10 cellular contexts compared by ENCODE assay signal in genomic region chr6:27297857-27298730, GRCh38. TPM values are rescaled to one million over a fixed set of nuclear protein-coding genes. Genes with fewer than 3 reads are reported as not detected.
DNase-seq lines count a peak whose midpoint lies in the region; ATAC-seq and TF ChIP-seq lines count a peak whose summit lies in the region.
"Had no signal": no experiment of that assay in that cellular context is flagged by ENCODE, and none has a peak within 500 bp of the region (broad histone marks: within the 10 kb centered on the region; RNA-seq: fewer than 3 reads in every experiment).

No MANE protein-coding gene starts in this region.

- H4K20me1 ChIP-seq in GM23248 (ENCODE audit: insufficient read depth), result no peaks in the 10 kb centered on the region

- H3K4me2 ChIP-seq in GM23248 (ENCODE audit: unreplicated experiment), result peak overlapping the region; percentile 95

- no peak overlapping the region for H2AFZ ChIP-seq in GM23248

- ATAC-seq in HG03097 (IDR thresholded peaks at IDR 0.05; ENCODE audit: low FRiP score, unreplicated experiment), result no peak

- TF ChIP-seq CTCF in fibroblast of pulmonary artery (IDR thresholded peaks at IDR 0.05; ENCODE audit: low read length, missing control alignments) (no peak), GM13976 (IDR thresholded peaks at IDR 0.05; ENCODE audit: borderline replicate concordance, control extremely low read depth, extremely low read depth, insufficient read depth, missing control alignments) (no peak)

- DNase-seq in ACHN, result peak; percentile 62
- DNase-seq in GM23248, result peak; percentile 26
- DNase-seq in RPMI8226, result peak; percentile 84
- DNase-seq in fibroblast of pulmonary artery (ENCODE audit: low read depth), result peak; percentile 55
- DNase-seq in SIG-M5 treated with dmso at 0.1 percent for 504 hours (lab: John Stamatoyannopoulos, UW; ENCODE audit: unreplicated experiment), result no peak
- no peak for DNase-seq in GM13976 (ENCODE audit: low spot score)
- DNase-seq in stimulated activated naive CD4-positive, alpha-beta T cell treated with Interleukin-2 at 50 U/mL for 16 hours (lab: John Stamatoyannopoulos, UW), result no peak
- DNase-seq: T-helper 9 cell had no signal

- H3F3A ChIP-seq in GM23248 (ENCODE audit: insufficient read depth), result peaks cover 9% of the 10 kb centered on the region; the same call in 1 of the 2 replicates

- in situ Hi-C loops in ACHN (cut with HindIII; ENCODE audit: low pct_ligation_motif_present, low pct_unique_long_range_greater_than_20kb, low sequenced_read_pairs) (no loop called here), GM23248 (cut with MboI) (no loop called here), GM13976 (cut with MboI; ENCODE audit: low sequenced_read_pairs, unreplicated experiment) (no loop called here)

- H3K9me2 ChIP-seq in GM23248 (ENCODE audit: insufficient read depth), result no peaks in the 10 kb centered on the region

- no peak overlapping the region for H3K27ac ChIP-seq in GM23248

- H3K79me2 ChIP-seq in GM23248 (ENCODE audit: insufficient read depth), result no peaks in the 10 kb centered on the region

- peaks cover 9% of the 10 kb centered on the region; the same call in 1 of the 2 replicates for H3K4me1 ChIP-seq in GM23248 (ENCODE audit: insufficient read depth)

- H3K27me3 ChIP-seq in GM23248 (replicated peaks; ENCODE audit: insufficient read depth), result peaks cover 30% of the 10 kb centered on the region

- H3K36me3 ChIP-seq in GM23248 (ENCODE audit: low read depth), result no peaks in the 10 kb centered on the region

- no peak overlapping the region for H3K9ac ChIP-seq in GM23248

- no peak overlapping the region for H3K4me3 ChIP-seq in GM23248
- H3K4me3 ChIP-seq in fibroblast of pulmonary artery (replicated peaks; ENCODE audit: low read depth, low read length), result peak overlapping the region; percentile 32

- WGBS in GM23248 (ENCODE audit: low coverage in 1 of 2, low lambda C conversion rate in 2 of 2, missing lambda C conversion rate in 2 of 2), 2 experiments, result 21 to 23% methylated on average over 22 of the region's 22 CpGs

- H3K9me3 ChIP-seq in GM23248 (ENCODE audit: low read depth), result no peaks in the 10 kb centered on the region

RNA-seq across cellular contexts. Expression of gene POM121L2, which starts 14.0 kb away (rescaled TPM):
- not detected in 2 replicates for total RNA-seq in GM23248 (2014; rRNA removed; shearing (Covaris generic))
- not detected in 2 replicates for polyA plus RNA-seq in GM23248 (2016; fragmentation: Nextera tagmentation; extraction: Ambion mirVana)
- total RNA-seq: glomerular endothelial cell had no signal

RNA-seq across cellular contexts. Expression of gene PRSS16, which starts 50.6 kb away (rescaled TPM):
- 0.86 TPM in 1 of 2 replicates, not detected in the other for total RNA-seq in GM23248 (2014; rRNA removed; shearing (Covaris generic))
- polyA plus RNA-seq in GM23248 (2016; fragmentation: Nextera tagmentation; extraction: Ambion mirVana), result 0.20 TPM in 1 of 2 replicates, not detected in the other
- total RNA-seq: glomerular endothelial cell had no signal

Comparison
In these comparisons a context has a peak if more than half of its experiments do, and no peak if none do; other contexts are left out.
1. DNase-seq: peak in ACHN (single experiment), GM23248 (single experiment), RPMI8226 (single experiment) and fibroblast of pulmonary artery (single experiment); none in SIG-M5 treated with dmso at 0.1 percent for 504 hours (single experiment), GM13976 (single experiment) and stimulated activated naive CD4-positive, alpha-beta T cell treated with Interleukin-2 at 50 U/mL for 16 hours (single experiment).